Comparison of ENCODE assay signal across 28 cellular contexts in genomic region chr12:10620078-10620779, GRCh38.
"Had no signal": no experiment of that assay in that cellular context is flagged by ENCODE, and none has a peak within 500 bp of the region (broad histone marks: within the 10 kb centered on the region; RNA-seq: fewer than 3 reads in every experiment).

No MANE protein-coding gene starts in this region.

- DNase-seq: activated CD4-positive, alpha-beta memory T cell treated with anti-CD3 and anti-CD28 coated beads, Interleukin-2, amount 10 ng/mL, durations not matched to agents 7 days and 5 days; activated CD4-positive, alpha-beta T cell treated with anti-CD3 and anti-CD28 coated beads for 1 hour; activated CD4-positive, alpha-beta T cell treated with anti-CD3 and anti-CD28 coated beads for 4 hours; activated CD4-positive, alpha-beta T cell treated with anti-CD3 and anti-CD28 coated beads, Interleukin-2, amount 10 ng/mL, durations not matched to agents 7 days and 5 days; activated CD4-positive, alpha-beta T cell treated with anti-CD3 and anti-CD28 coated beads, Interleukin-2, amount 50 U/mL, for 4 hours; activated CD4-positive, CD25-positive, alpha-beta regulatory T cell; activated CD8-positive, alpha-beta memory T cell treated with anti-CD3 and anti-CD28 coated beads, Interleukin-2, amount 50 U/mL, for 48 hours; activated gamma-delta T cell; activated naive CD4-positive, alpha-beta T cell; activated naive CD4-positive, alpha-beta T cell treated with anti-CD3 and anti-CD28 coated beads, Interleukin-2, amount 10 ng/mL, durations not matched to agents 7 days and 5 days; activated naive CD8-positive, alpha-beta T cell treated with anti-CD3 and anti-CD28 coated beads, Interleukin-2, amount 10 ng/mL, durations not matched to agents 7 days and 5 days; activated T-cell treated with anti-CD3 and anti-CD28 coated beads for 4 hours; activated T-cell treated with anti-CD3 and anti-CD28 coated beads, Interleukin-2, amount 50 U/mL, for 24 hours; activated T-cell treated with anti-CD3 and anti-CD28 coated beads, Interleukin-2, amount 50 U/mL, for 72 hours; brain microvascular endothelial cell; cortex of kidney; dermis blood vessel endothelial cell; effector CD4-positive, alpha-beta T cell; effector memory CD8-positive, alpha-beta T cell; foreskin keratinocyte; gastrocnemius medialis; glutamatergic neuron; heart left ventricle; T-helper 2 cell had no signal

- H3K9me3 Mint-ChIP-seq: activated CD4-positive, alpha-beta memory T cell treated with anti-CD3 and anti-CD28 coated beads, Interleukin-2, amount 10 ng/mL, durations not matched to agents 7 days and 5 days; activated CD4-positive, alpha-beta T cell treated with anti-CD3 and anti-CD28 coated beads, Interleukin-2, amount 10 ng/mL, durations not matched to agents 7 days and 5 days; activated naive CD4-positive, alpha-beta T cell treated with anti-CD3 and anti-CD28 coated beads, Interleukin-2, amount 10 ng/mL, durations not matched to agents 7 days and 5 days; activated naive CD4-positive, alpha-beta T cell treated with anti-CD3 and anti-CD28 coated beads, Interleukin-2, amount 50 U/mL, for 72 hours; activated naive CD8-positive, alpha-beta T cell treated with anti-CD3 and anti-CD28 coated beads, Interleukin-2, amount 10 ng/mL, durations not matched to agents 7 days and 5 days; activated T-cell treated with anti-CD3 and anti-CD28 coated beads, Interleukin-2, amount 50 U/mL, for 24 hours; activated T-cell treated with anti-CD3 and anti-CD28 coated beads, Interleukin-2, amount 50 U/mL, for 72 hours; effector memory CD8-positive, alpha-beta T cell had no signal

- H3K9me3 ChIP-seq: ascending aorta, esophagus muscularis mucosa, gastrocnemius medialis, heart left ventricle had no signal

- H3K36me3 Mint-ChIP-seq: activated naive CD4-positive, alpha-beta T cell treated with anti-CD3 and anti-CD28 coated beads, Interleukin-2, amount 10 ng/mL, durations not matched to agents 7 days and 5 days; activated naive CD4-positive, alpha-beta T cell treated with anti-CD3 and anti-CD28 coated beads, Interleukin-2, amount 50 U/mL, for 72 hours had no signal

- H3K27ac ChIP-seq: ascending aorta, brain microvascular endothelial cell, esophagus muscularis mucosa, foreskin keratinocyte, gastrocnemius medialis, heart left ventricle had no signal

- H3K27ac Mint-ChIP-seq: activated CD4-positive, alpha-beta memory T cell treated with anti-CD3 and anti-CD28 coated beads, Interleukin-2, amount 10 ng/mL, durations not matched to agents 7 days and 5 days; activated CD4-positive, alpha-beta T cell treated with anti-CD3 and anti-CD28 coated beads, Interleukin-2, amount 10 ng/mL, durations not matched to agents 7 days and 5 days; activated naive CD4-positive, alpha-beta T cell treated with anti-CD3 and anti-CD28 coated beads, Interleukin-2, amount 10 ng/mL, durations not matched to agents 7 days and 5 days; activated naive CD4-positive, alpha-beta T cell treated with anti-CD3 and anti-CD28 coated beads, Interleukin-2, amount 50 U/mL, for 72 hours; activated naive CD8-positive, alpha-beta T cell treated with anti-CD3 and anti-CD28 coated beads, Interleukin-2, amount 10 ng/mL, durations not matched to agents 7 days and 5 days; activated T-cell treated with anti-CD3 and anti-CD28 coated beads, Interleukin-2, amount 50 U/mL, for 24 hours; activated T-cell treated with anti-CD3 and anti-CD28 coated beads, Interleukin-2, amount 50 U/mL, for 72 hours had no signal

- FAIRE-seq: colon had no signal

- H3K4me1 ChIP-seq: ascending aorta, esophagus muscularis mucosa, gastrocnemius medialis, heart left ventricle had no signal

- H3K27me3 Mint-ChIP-seq: activated naive CD8-positive, alpha-beta T cell treated with anti-CD3 and anti-CD28 coated beads, Interleukin-2, amount 10 ng/mL, durations not matched to agents 7 days and 5 days; effector memory CD8-positive, alpha-beta T cell had no signal

- H3K27me3 ChIP-seq: ascending aorta, brain microvascular endothelial cell, foreskin keratinocyte, gastrocnemius medialis had no signal

- H3K36me3 ChIP-seq: ascending aorta, brain microvascular endothelial cell, esophagus muscularis mucosa, gastrocnemius medialis, heart left ventricle had no signal

- ATAC-seq: activated naive CD4-positive, alpha-beta T cell treated with anti-CD3 and anti-CD28 coated beads, Interleukin-2, amount 50 U/mL, for 72 hours; activated T-cell treated with anti-CD3 and anti-CD28 coated beads, Interleukin-2, amount 50 U/mL, for 72 hours; effector memory CD8-positive, alpha-beta T cell; foreskin keratinocyte; gastrocnemius medialis; heart left ventricle had no signal

- H3K4me1 Mint-ChIP-seq: activated naive CD4-positive, alpha-beta T cell treated with anti-CD3 and anti-CD28 coated beads, Interleukin-2, amount 10 ng/mL, durations not matched to agents 7 days and 5 days; activated naive CD8-positive, alpha-beta T cell treated with anti-CD3 and anti-CD28 coated beads, Interleukin-2, amount 10 ng/mL, durations not matched to agents 7 days and 5 days had no signal

- H3K4me3 ChIP-seq: ascending aorta, esophagus muscularis mucosa, gastrocnemius medialis, heart left ventricle had no signal

- H3K4me3 Mint-ChIP-seq: activated CD4-positive, alpha-beta memory T cell treated with anti-CD3 and anti-CD28 coated beads, Interleukin-2, amount 10 ng/mL, durations not matched to agents 7 days and 5 days; activated CD4-positive, alpha-beta T cell treated with anti-CD3 and anti-CD28 coated beads, Interleukin-2, amount 10 ng/mL, durations not matched to agents 7 days and 5 days; activated naive CD4-positive, alpha-beta T cell treated with anti-CD3 and anti-CD28 coated beads, Interleukin-2, amount 10 ng/mL, durations not matched to agents 7 days and 5 days; activated naive CD8-positive, alpha-beta T cell treated with anti-CD3 and anti-CD28 coated beads, Interleukin-2, amount 10 ng/mL, durations not matched to agents 7 days and 5 days; activated T-cell treated with anti-CD3 and anti-CD28 coated beads, Interleukin-2, amount 50 U/mL, for 24 hours; activated T-cell treated with anti-CD3 and anti-CD28 coated beads, Interleukin-2, amount 50 U/mL, for 72 hours; effector memory CD8-positive, alpha-beta T cell had no signal
